ENCODE assay signal across 1 cellular context in the genomic region with DNA sequence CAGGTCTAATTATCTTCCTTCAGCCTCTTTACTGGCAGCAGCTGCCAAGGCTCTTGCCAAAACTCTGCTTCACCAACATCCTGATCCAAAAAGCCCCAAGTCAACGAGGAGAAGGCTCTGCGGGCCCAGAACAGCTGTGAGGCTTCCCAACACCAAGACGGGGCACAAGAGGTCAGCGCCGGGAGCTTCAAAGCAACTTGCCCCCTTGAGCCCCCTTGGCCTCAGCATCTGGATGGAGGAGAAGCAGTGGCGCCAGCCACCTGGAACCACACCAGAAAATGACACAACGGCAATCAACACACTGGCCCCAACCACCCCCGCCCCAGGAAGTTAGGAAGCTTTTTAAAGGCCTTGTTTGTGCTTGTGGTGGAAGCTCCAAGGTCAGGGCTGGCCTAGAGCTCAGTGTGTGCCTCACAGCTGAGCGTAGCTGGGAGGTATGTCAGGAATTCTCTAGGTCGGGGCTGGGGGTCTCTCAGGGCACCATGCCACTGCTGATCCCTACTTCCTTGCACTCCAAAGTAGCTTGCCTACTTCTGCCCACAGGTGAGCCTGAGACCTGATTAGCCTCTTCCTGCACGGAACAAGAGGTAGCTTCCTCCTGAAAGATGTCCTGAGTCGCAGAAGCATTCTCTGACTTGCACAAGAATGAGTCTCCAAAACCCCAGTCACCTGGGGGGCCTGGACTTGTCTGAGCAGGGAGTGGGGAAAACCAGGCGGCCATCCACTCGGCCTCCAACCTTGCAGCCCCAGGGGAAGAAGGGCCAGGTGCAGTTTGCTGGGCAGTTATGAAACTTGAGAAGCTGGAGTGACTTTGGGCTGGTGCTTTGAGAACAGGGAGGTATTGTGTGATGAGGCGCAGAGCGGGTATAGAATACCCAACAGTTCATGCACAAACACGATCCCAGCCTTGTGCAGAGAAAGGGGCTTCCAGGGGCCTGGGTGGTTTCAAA.
A peak's percentile ranks its signal among the peaks of the same experiment; 100 is the strongest.
TF ChIP-seq lines count a peak whose summit lies in the region.

No MANE protein-coding gene starts in this region.

TF ChIP-seq in HepG2, 621 proteins besides CTCF, POLR2A, EP300 and RAD21 (continued from another document and continues in another):
- TF ChIP-seq ZSCAN30 (CRISPR knock-in tag; IDR thresholded peaks at IDR 0.05) (no peak), ZFP82 (CRISPR knock-in tag; IDR thresholded peaks at IDR 0.05; ENCODE audit: borderline replicate concordance) (no peak), ZNF335 (CRISPR knock-in tag; IDR thresholded peaks at IDR 0.05) (no peak), ZNF512 (CRISPR knock-in tag; IDR thresholded peaks at IDR 0.05) (no peak), NKX3-1 (CRISPR knock-in tag; IDR thresholded peaks at IDR 0.05) (no peak), ZNF317 (CRISPR knock-in tag; IDR thresholded peaks at IDR 0.05) (no peak), ZUFSP (CRISPR knock-in tag; IDR thresholded peaks at IDR 0.05; ENCODE audit: borderline replicate concordance) (no peak), ZNF644 (CRISPR knock-in tag; IDR thresholded peaks at IDR 0.05; ENCODE audit: low read depth) (peak; percentile 51; the same call in 1 of the 2 replicates), ZFY (CRISPR knock-in tag; IDR thresholded peaks at IDR 0.05) (peak; percentile 51), SMC3 (IDR thresholded peaks at IDR 0.05; ENCODE audit: low read length) (no peak), ZNF564 (CRISPR knock-in tag; IDR thresholded peaks at IDR 0.05) (no peak), ZNF891 (CRISPR knock-in tag; IDR thresholded peaks at IDR 0.05) (no peak), ERF (CRISPR knock-in tag; IDR thresholded peaks at IDR 0.05) (0 out of 2 replicates have a peak, but pooled peaks have one; percentile 16), SNAI1 (CRISPR knock-in tag; IDR thresholded peaks at IDR 0.05; ENCODE audit: borderline replicate concordance) (no peak), BHLHE40 (IDR thresholded peaks at IDR 0.05; ENCODE audit: low read length) (no peak), RXRB (CRISPR knock-in tag; IDR thresholded peaks at IDR 0.05; ENCODE audit: borderline replicate concordance) (peak; percentile 86), ZNF282 (IDR thresholded peaks at IDR 0.05; ENCODE audit: partially characterized antibody) (no peak), NFYC (CRISPR knock-in tag; IDR thresholded peaks at IDR 0.05) (no peak; the same call in 1 of the 2 replicates), HMG20B (CRISPR knock-in tag; conservative IDR thresholded peaks at IDR 0.05) (no peak; the same call in 1 of the 2 replicates), TGIF2 (CRISPR knock-in tag; IDR thresholded peaks at IDR 0.05) (no peak), ZFAT (CRISPR knock-in tag; conservative IDR thresholded peaks at IDR 0.05) (no peak), ZNF230 (CRISPR knock-in tag; IDR thresholded peaks at IDR 0.05) (no peak), ZNF280D (CRISPR knock-in tag; IDR thresholded peaks at IDR 0.05) (no peak), MED13 (CRISPR knock-in tag; IDR thresholded peaks at IDR 0.05) (no peak), ZNF484 (CRISPR knock-in tag; IDR thresholded peaks at IDR 0.05; ENCODE audit: borderline replicate concordance, low read depth) (no peak), ARNTL (CRISPR knock-in tag; IDR thresholded peaks at IDR 0.05) (no peak; the same call in 1 of the 2 replicates), HOXA5 (CRISPR knock-in tag; IDR thresholded peaks at IDR 0.05) (no peak), ZBTB43 (CRISPR knock-in tag; conservative IDR thresholded peaks at IDR 0.05) (peak; percentile 66; the same call in 1 of the 2 replicates), NFYB (CRISPR knock-in tag; IDR thresholded peaks at IDR 0.05) (0 out of 2 replicates have a peak, but pooled peaks have one; percentile 9), DR1 (CRISPR knock-in tag; IDR thresholded peaks at IDR 0.05) (no peak; the same call in 1 of the 2 replicates)
- TF ChIP-seq, protein P1, sequence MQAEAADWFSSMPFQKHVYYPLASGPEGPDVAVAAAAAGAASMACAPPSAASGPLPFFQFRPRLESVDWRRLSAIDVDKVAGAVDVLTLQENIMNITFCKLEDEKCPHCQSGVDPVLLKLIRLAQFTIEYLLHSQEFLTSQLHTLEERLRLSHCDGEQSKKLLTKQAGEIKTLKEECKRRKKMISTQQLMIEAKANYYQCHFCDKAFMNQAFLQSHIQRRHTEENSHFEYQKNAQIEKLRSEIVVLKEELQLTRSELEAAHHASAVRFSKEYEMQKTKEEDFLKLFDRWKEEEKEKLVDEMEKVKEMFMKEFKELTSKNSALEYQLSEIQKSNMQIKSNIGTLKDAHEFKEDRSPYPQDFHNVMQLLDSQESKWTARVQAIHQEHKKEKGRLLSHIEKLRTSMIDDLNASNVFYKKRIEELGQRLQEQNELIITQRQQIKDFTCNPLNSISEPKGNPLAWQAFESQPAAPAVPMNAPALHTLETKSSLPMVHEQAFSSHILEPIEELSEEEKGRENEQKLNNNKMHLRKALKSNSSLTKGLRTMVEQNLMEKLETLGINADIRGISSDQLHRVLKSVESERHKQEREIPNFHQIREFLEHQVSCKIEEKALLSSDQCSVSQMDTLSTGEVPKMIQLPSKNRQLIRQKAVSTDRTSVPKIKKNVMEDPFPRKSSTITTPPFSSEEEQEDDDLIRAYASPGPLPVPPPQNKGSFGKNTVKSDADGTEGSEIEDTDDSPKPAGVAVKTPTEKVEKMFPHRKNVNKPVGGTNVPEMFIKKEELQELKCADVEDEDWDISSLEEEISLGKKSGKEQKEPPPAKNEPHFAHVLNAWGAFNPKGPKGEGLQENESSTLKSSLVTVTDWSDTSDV (CRISPR knock-in tag; IDR thresholded peaks at IDR 0.05), result no peak
- TF ChIP-seq, protein P2, sequence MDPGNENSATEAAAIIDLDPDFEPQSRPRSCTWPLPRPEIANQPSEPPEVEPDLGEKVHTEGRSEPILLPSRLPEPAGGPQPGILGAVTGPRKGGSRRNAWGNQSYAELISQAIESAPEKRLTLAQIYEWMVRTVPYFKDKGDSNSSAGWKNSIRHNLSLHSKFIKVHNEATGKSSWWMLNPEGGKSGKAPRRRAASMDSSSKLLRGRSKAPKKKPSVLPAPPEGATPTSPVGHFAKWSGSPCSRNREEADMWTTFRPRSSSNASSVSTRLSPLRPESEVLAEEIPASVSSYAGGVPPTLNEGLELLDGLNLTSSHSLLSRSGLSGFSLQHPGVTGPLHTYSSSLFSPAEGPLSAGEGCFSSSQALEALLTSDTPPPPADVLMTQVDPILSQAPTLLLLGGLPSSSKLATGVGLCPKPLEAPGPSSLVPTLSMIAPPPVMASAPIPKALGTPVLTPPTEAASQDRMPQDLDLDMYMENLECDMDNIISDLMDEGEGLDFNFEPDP (CRISPR knock-in tag; conservative IDR thresholded peaks at IDR 0.05), result 0 out of 2 replicates have a peak, but pooled peaks have one; percentile 10
- TF ChIP-seq, protein P3, sequence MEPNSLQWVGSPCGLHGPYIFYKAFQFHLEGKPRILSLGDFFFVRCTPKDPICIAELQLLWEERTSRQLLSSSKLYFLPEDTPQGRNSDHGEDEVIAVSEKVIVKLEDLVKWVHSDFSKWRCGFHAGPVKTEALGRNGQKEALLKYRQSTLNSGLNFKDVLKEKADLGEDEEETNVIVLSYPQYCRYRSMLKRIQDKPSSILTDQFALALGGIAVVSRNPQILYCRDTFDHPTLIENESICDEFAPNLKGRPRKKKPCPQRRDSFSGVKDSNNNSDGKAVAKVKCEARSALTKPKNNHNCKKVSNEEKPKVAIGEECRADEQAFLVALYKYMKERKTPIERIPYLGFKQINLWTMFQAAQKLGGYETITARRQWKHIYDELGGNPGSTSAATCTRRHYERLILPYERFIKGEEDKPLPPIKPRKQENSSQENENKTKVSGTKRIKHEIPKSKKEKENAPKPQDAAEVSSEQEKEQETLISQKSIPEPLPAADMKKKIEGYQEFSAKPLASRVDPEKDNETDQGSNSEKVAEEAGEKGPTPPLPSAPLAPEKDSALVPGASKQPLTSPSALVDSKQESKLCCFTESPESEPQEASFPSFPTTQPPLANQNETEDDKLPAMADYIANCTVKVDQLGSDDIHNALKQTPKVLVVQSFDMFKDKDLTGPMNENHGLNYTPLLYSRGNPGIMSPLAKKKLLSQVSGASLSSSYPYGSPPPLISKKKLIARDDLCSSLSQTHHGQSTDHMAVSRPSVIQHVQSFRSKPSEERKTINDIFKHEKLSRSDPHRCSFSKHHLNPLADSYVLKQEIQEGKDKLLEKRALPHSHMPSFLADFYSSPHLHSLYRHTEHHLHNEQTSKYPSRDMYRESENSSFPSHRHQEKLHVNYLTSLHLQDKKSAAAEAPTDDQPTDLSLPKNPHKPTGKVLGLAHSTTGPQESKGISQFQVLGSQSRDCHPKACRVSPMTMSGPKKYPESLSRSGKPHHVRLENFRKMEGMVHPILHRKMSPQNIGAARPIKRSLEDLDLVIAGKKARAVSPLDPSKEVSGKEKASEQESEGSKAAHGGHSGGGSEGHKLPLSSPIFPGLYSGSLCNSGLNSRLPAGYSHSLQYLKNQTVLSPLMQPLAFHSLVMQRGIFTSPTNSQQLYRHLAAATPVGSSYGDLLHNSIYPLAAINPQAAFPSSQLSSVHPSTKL (CRISPR knock-in tag; IDR thresholded peaks at IDR 0.05), result peak; percentile 75
- TF ChIP-seq, protein P4, sequence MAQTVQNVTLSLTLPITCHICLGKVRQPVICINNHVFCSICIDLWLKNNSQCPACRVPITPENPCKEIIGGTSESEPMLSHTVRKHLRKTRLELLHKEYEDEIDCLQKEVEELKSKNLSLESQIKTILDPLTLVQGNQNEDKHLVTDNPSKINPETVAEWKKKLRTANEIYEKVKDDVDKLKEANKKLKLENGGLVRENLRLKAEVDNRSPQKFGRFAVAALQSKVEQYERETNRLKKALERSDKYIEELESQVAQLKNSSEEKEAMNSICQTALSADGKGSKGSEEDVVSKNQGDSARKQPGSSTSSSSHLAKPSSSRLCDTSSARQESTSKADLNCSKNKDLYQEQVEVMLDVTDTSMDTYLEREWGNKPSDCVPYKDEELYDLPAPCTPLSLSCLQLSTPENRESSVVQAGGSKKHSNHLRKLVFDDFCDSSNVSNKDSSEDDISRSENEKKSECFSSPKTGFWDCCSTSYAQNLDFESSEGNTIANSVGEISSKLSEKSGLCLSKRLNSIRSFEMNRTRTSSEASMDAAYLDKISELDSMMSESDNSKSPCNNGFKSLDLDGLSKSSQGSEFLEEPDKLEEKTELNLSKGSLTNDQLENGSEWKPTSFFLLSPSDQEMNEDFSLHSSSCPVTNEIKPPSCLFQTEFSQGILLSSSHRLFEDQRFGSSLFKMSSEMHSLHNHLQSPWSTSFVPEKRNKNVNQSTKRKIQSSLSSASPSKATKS (CRISPR knock-in tag; IDR thresholded peaks at IDR 0.05), result no peak
